21 cellular contexts compared by ENCODE assay signal in the genomic region with DNA sequence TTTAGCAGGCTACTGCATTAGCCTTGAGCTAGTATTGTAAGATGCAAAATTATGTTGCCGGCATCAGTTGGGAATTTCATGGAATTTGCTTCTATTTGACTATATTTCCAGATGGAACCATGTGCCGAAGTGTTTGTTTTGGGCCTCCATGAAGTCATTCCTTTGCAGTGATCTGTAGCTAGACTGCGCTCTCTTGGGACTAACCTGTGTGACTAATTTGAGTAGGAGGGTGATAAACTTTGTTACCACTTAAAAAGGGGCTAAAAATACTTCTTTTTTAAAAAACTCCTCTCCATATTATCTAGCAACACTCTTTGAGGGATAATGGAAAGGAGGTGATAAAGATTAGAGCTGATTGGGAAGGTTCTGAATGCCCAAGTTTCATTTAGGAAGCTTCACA.
DNase-seq lines count a peak whose midpoint lies in the region; ATAC-seq, FAIRE-seq and TF ChIP-seq lines count a peak whose summit lies in the region.
"Had no signal": no experiment of that assay in that cellular context is flagged by ENCODE, and none has a peak within 500 bp of the region (broad histone marks: within the 10 kb centered on the region; RNA-seq: fewer than 3 reads in every experiment).

No MANE protein-coding gene starts in this region.

- POLR2A ChIA-PET in GM12878 (lab: Charles Lee), result no interaction called here

- H4K20me1 ChIP-seq in GM12878 (ENCODE audit: control insufficient read depth, insufficient read depth), result no peaks in the 10 kb centered on the region
- no peaks in the 10 kb centered on the region for H4K20me1 ChIP-seq in GM23338 (replicated peaks; ENCODE audit: insufficient read depth)
- H4K20me1 ChIP-seq: BLaER1 treated with 17β-estradiol and CSF1 and Interleukin-3, amounts not matched to agents 10 nM and 100 nM had no signal

- no peaks in the 10 kb centered on the region for H3K27me3 Mint-ChIP-seq in nephron (ENCODE audit: low read depth)
- no peaks in the 10 kb centered on the region for H3K27me3 Mint-ChIP-seq in GM23338 (ENCODE audit: insufficient read depth, low read depth, poor library complexity)
- H3K27me3 Mint-ChIP-seq: CD4-positive, alpha-beta memory T cell had no signal

- RAD21 ChIA-PET in GM12878 (lab: Charles Lee; ENCODE audit: unreplicated experiment), result interaction anchor here (1.1 kb wide), 1 partner anchor 185 kb away, joined by 3 read pairs; no protein-coding TSS in a partner anchor

- in situ Hi-C loops in GM12878 (cut with MboI) (no loop called here), gastrocnemius medialis (cut with MboI; ENCODE audit: low sequenced_read_pairs in 4 of 4) (no loop called here)

- peak overlapping the region; percentile 30 for H3K27ac ChIP-seq in left ventricle myocardium inferior (replicated peaks)
- no peak overlapping the region for H3K27ac ChIP-seq in GM12878 (ENCODE audit: control insufficient read depth, insufficient read depth)
- no peak overlapping the region for H3K27ac ChIP-seq in GM23338 (ENCODE audit: low read depth)
- H3K27ac ChIP-seq in gastrocnemius medialis, result no peak overlapping the region
- H3K27ac ChIP-seq: 22Rv1; BLaER1 treated with 17β-estradiol and CSF1 and Interleukin-3, amounts not matched to agents 10 nM and 100 nM had no signal

- H3K79me2 ChIP-seq in GM12878 (ENCODE audit: control insufficient read depth, insufficient read depth, low read length), result no peaks in the 10 kb centered on the region
- no peaks in the 10 kb centered on the region for H3K79me2 ChIP-seq in GM23338 (replicated peaks; ENCODE audit: insufficient read depth)

- H3K27ac Mint-ChIP-seq in nephron, result peak overlapping the region; percentile 40 to 65 (median 52)
- H3K27ac Mint-ChIP-seq in GM23338, result no peak overlapping the region
- H3K27ac Mint-ChIP-seq: CD4-positive, alpha-beta memory T cell had no signal

- H3K9me3 ChIP-seq in left ventricle myocardium inferior (replicated peaks), result no peaks in the 10 kb centered on the region
- H3K9me3 ChIP-seq in GM12878 (replicated peaks; ENCODE audit: control insufficient read depth, insufficient read depth, low read length), result no peaks in the 10 kb centered on the region; the same call in 2 of the 3 replicates
- H3K9me3 ChIP-seq in gastrocnemius medialis, result no peaks in the 10 kb centered on the region

- H3K4me1 ChIP-seq in left ventricle myocardium inferior (peaks cover 31% of the 10 kb centered on the region), GM12878 (ENCODE audit: control insufficient read depth, insufficient read depth, low read length) (no peaks in the 10 kb centered on the region), GM23338 (ENCODE audit: insufficient read depth) (peaks cover 33% of the 10 kb centered on the region), gastrocnemius medialis (peaks cover 8 to 9% of the 10 kb centered on the region in 2 donors)

- CTCF ChIA-PET in GM12878 (lab: Yijun Ruan, JAX), result interaction anchor here (0.9 kb wide), 1 partner anchor 9 kb away, joined by 3 read pairs; no protein-coding TSS in a partner anchor

- no peak overlapping the region for H2AFZ ChIP-seq in GM12878 (ENCODE audit: control insufficient read depth, low read depth, low read length)
- H2AFZ ChIP-seq in GM23338, result no peak overlapping the region

- DNase-seq in left ventricle myocardium inferior (no peak), left ventricle myocardium superior (no peak), GM12878 (ENCODE audit: low read depth, low spot score) (no peak), GM23338 (ENCODE audit: low spot score) (no peak), gastrocnemius medialis (no peak)
- DNase-seq in activated effector memory CD4-positive, alpha-beta T cell treated with anti-CD3 and anti-CD28 coated beads, Interleukin-2, amount 50 U/mL, for 16 hours, result no peak
- DNase-seq: CD4-positive, alpha-beta memory T cell; MM.1S; NCI-H1048; NCI-H1417 treated with DMSO at 0.1 percent for 48 hours; NCI-H187; NCI-H446 treated with DMSO at 0.1 percent for 48 hours; NCI-H526 treated with DMSO at 0.1 percent for 48 hours; Right ventricle myocardium superior had no signal

- no peak for TF ChIP-seq RAD21 in GM12878 (IDR thresholded peaks at IDR 0.05; ENCODE audit: insufficient read depth, low read depth, low read length)

- no peak overlapping the region for H3K9ac ChIP-seq in GM12878 (ENCODE audit: control insufficient read depth, insufficient read depth, low read length)
- H3K9ac ChIP-seq: BLaER1 treated with 17β-estradiol and CSF1 and Interleukin-3, amounts not matched to agents 10 nM and 100 nM had no signal

- FAIRE-seq in GM12878 (lab: Jason Lieb, UNC), result no peak
- FAIRE-seq: GM12892, H54, K562 had no signal

- SMC1A ChIA-PET in GM12878 (lab: Charles Lee; ENCODE audit: uncharacterized antibody, unreplicated experiment), result interaction anchor here (0.9 kb wide), 1 partner anchor 11 kb away, joined by 3 read pairs; no protein-coding TSS in a partner anchor

- H3K27me3 ChIP-seq in left ventricle myocardium inferior (ENCODE audit: low read depth), result no peaks in the 10 kb centered on the region
- H3K27me3 ChIP-seq in GM12878 (replicated peaks in 1 of 2; ENCODE audit: control insufficient read depth in 2 of 2, insufficient read depth in 2 of 2, low read length in 1 of 2), result no peaks in the 10 kb centered on the region
- H3K27me3 ChIP-seq in GM23338 (ENCODE audit: insufficient read depth), result no peaks in the 10 kb centered on the region
- no peaks in the 10 kb centered on the region for H3K27me3 ChIP-seq in gastrocnemius medialis
- H3K27me3 ChIP-seq: BLaER1 treated with 17β-estradiol and CSF1 and Interleukin-3, amounts not matched to agents 10 nM and 100 nM had no signal

- intact Hi-C loops in left ventricle myocardium inferior (cut with micrococcal nuclease) (no loop called here), left ventricle myocardium superior (cut with micrococcal nuclease) (no loop called here), GM12878 (cut with micrococcal nuclease; ENCODE audit: unreplicated experiment) (loop anchor here (10.0 kb wide), 1 partner anchor 228 kb away; no protein-coding TSS in a partner anchor), gastrocnemius medialis (cut with DNase I; ENCODE audit: low total_unique reads) (no loop called here)

- ATAC-seq in left ventricle myocardium superior, result no peak
- ATAC-seq in GM12878, result no peak
- no peak for ATAC-seq in HG03520 (IDR thresholded peaks at IDR 0.05; ENCODE audit: unreplicated experiment)
- ATAC-seq in GM23338, result no peak
- ATAC-seq in gastrocnemius medialis, result no peak
- ATAC-seq: K562 had no signal

- WGBS in GM12878 (ENCODE audit: insufficient coverage, insufficient replicate concordance, low lambda C conversion rate, missing lambda C conversion rate), result 75% methylated on average over 3 of the region's 3 CpGs

- H3K4me1 Mint-ChIP-seq in nephron (peaks cover 50% of the 10 kb centered on the region), GM23338 (peaks cover 25% of the 10 kb centered on the region)

- H3K36me3 Mint-ChIP-seq in nephron (ENCODE audit: low read depth), result peaks cover 4% of the 10 kb centered on the region
- 0 out of 3 replicates have a peak, but pooled peaks cover 2% of the 10 kb centered on the region for H3K36me3 Mint-ChIP-seq in GM23338 (ENCODE audit: low read depth)

- TF ChIP-seq CTCF in left ventricle myocardium inferior (IDR thresholded peaks at IDR 0.05; ENCODE audit: borderline replicate concordance), result no peak
- no peak for TF ChIP-seq CTCF in GM12878 (IDR thresholded peaks at IDR 0.05 in 2 of 3, conservative IDR thresholded peaks at IDR 0.05 in 1 of 3; ENCODE audit: control insufficient read depth in 2 of 3, extremely low read depth in 1 of 3, insufficient read depth in 1 of 3, low read depth in 3 of 3, low read length in 3 of 3)
- no peak for TF ChIP-seq CTCF in nephron (IDR thresholded peaks at IDR 0.05; ENCODE audit: unreplicated experiment in 3 of 3)
- TF ChIP-seq CTCF in GM23338 (conservative IDR thresholded peaks at IDR 0.05; ENCODE audit: low read depth in 2 of 2), result no peak
- TF ChIP-seq CTCF in gastrocnemius medialis (IDR thresholded peaks at IDR 0.05 in 4 of 5, conservative IDR thresholded peaks at IDR 0.05 in 1 of 5), result no peak

- H3F3A ChIP-seq in GM23338 (replicated peaks; ENCODE audit: low read depth), result no peaks in the 10 kb centered on the region

- no peaks in the 10 kb centered on the region for H3K9me2 ChIP-seq in GM23338 (ENCODE audit: insufficient read depth)

- H3K4me2 ChIP-seq in GM12878 (ENCODE audit: control insufficient read depth, insufficient read depth), result no peak overlapping the region
- H3K4me2 ChIP-seq in GM23338, result no peak overlapping the region
- H3K4me2 ChIP-seq: BLaER1 treated with 17β-estradiol and CSF1 and Interleukin-3, amounts not matched to agents 10 nM and 100 nM had no signal

- no TSS peak for BruUV-seq in GM12878 (replicated peaks; lab: Mats Ljungman, UMichigan)

- H3K4me3 ChIP-seq in left ventricle myocardium inferior (no peak overlapping the region), GM12878 (no peak overlapping the region), GM23338 (no peak overlapping the region), gastrocnemius medialis (no peak overlapping the region)
- H3K4me3 ChIP-seq: BLaER1 treated with 17β-estradiol and CSF1 and Interleukin-3, amounts not matched to agents 10 nM and 100 nM; K562 had no signal

- no peaks in the 10 kb centered on the region for H3K36me3 ChIP-seq in left ventricle myocardium inferior
- no peaks in the 10 kb centered on the region for H3K36me3 ChIP-seq in GM12878 (ENCODE audit: control insufficient read depth in 2 of 2, insufficient read depth in 2 of 2, low read length in 1 of 2)
- no peaks in the 10 kb centered on the region for H3K36me3 ChIP-seq in GM23338 (ENCODE audit: insufficient read depth)
- no peaks in the 10 kb centered on the region for H3K36me3 ChIP-seq in gastrocnemius medialis

- no peak overlapping the region for H3K4me3 Mint-ChIP-seq in nephron
- H3K4me3 Mint-ChIP-seq in GM23338, result no peak overlapping the region
- H3K4me3 Mint-ChIP-seq: CD4-positive, alpha-beta memory T cell had no signal

- no peak for TF ChIP-seq POLR2A in GM12878 (IDR thresholded peaks at IDR 0.05; ENCODE audit: low read depth, low read length)
- TF ChIP-seq POLR2A in gastrocnemius medialis (IDR thresholded peaks at IDR 0.05), result no peak

- no peak for TF ChIP-seq EP300 in GM12878 (IDR thresholded peaks at IDR 0.05; ENCODE audit: borderline replicate concordance in 1 of 2, control insufficient read depth in 1 of 2, low read depth in 2 of 2, low read length in 2 of 2)

- no peaks in the 10 kb centered on the region for H3K9me3 Mint-ChIP-seq in nephron
- H3K9me3 Mint-ChIP-seq in GM23338, result no peaks in the 10 kb centered on the region
- H3K9me3 Mint-ChIP-seq: CD4-positive, alpha-beta memory T cell had no signal

TF ChIP-seq in GM23338, 12 proteins besides CTCF, POLR2A, EP300 and RAD21 (continues in another document):
- TF ChIP-seq CREB1 (CRISPR knock-in tag; IDR thresholded peaks at IDR 0.05; ENCODE audit: low read depth), result no peak
